ENCODE assay signal across 16 cellular contexts in the genomic region with DNA sequence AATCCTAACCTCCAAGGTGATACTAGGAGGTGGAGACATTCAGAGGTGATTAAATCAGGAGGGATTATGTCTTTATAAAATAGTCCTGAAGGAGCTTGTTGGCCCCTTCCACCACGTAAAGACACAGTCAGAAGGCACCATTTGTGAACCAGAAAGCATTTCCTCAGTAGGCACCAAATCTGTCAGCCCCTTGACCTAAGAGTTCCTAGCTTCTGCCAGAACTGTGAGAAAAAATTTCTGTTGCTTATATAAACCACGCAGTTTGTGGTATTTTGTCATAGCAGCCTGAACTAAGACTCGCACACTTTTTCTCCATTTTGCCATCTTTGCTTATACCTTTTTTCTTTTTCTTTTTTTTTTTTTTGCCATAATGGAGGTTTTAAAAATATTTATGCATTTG.
"Had no signal": no experiment of that assay in that cellular context is flagged by ENCODE, and none has a peak within 500 bp of the region (broad histone marks: within the 10 kb centered on the region; RNA-seq: fewer than 3 reads in every experiment).

No MANE protein-coding gene starts in this region.

- DNase-seq: activated CD4-positive, alpha-beta T cell treated with anti-CD3 and anti-CD28 coated beads, Interleukin-2, amount 50 U/mL, for 48 hours; activated CD4-positive, CD25-positive, alpha-beta regulatory T cell treated with anti-CD3 and anti-CD28 coated beads, Interleukin-2, amount 50 U/mL, for 72 hours; activated T-cell treated with anti-CD3 and anti-CD28 coated beads, Interleukin-2, amount 50 U/mL, for 48 hours; dorsolateral prefrontal cortex; endodermal cell; erythroblast; left colon; naive thymus-derived CD4-positive, alpha-beta T cell; retina; stimulated activated CD4-positive, alpha-beta T cell treated with anti-CD3 and anti-CD28 coated beads, Interleukin-2, amount 100 ng/mL, for 48 hours; stomach; T-cell; T-helper 9 cell; upper lobe of right lung had no signal

- H3K4me3 ChIP-seq: dorsolateral prefrontal cortex, lung, stomach, thoracic aorta, upper lobe of right lung had no signal

- ATAC-seq: left colon; naive thymus-derived CD4-positive, alpha-beta T cell; T-cell; upper lobe of right lung had no signal

- H3K4me1 ChIP-seq: upper lobe of right lung had no signal

- H3K27me3 Mint-ChIP-seq: naive thymus-derived CD4-positive, alpha-beta T cell; T-cell had no signal

- H3K27ac Mint-ChIP-seq: endodermal cell, T-cell had no signal

- H3K27me3 ChIP-seq: dorsolateral prefrontal cortex, stomach, upper lobe of right lung had no signal

- H3K9me3 ChIP-seq: thoracic aorta, upper lobe of right lung had no signal

- H3K27ac ChIP-seq: dorsolateral prefrontal cortex, stomach, upper lobe of right lung had no signal

- H3K4me3 Mint-ChIP-seq: endodermal cell; naive thymus-derived CD4-positive, alpha-beta T cell; T-cell had no signal

- H3K36me3 ChIP-seq: thoracic aorta, upper lobe of right lung had no signal

- H3K9me3 Mint-ChIP-seq: T-cell had no signal

- H3K4me1 Mint-ChIP-seq: endodermal cell had no signal
